12 cellular contexts compared by ENCODE assay signal in the genomic region with DNA sequence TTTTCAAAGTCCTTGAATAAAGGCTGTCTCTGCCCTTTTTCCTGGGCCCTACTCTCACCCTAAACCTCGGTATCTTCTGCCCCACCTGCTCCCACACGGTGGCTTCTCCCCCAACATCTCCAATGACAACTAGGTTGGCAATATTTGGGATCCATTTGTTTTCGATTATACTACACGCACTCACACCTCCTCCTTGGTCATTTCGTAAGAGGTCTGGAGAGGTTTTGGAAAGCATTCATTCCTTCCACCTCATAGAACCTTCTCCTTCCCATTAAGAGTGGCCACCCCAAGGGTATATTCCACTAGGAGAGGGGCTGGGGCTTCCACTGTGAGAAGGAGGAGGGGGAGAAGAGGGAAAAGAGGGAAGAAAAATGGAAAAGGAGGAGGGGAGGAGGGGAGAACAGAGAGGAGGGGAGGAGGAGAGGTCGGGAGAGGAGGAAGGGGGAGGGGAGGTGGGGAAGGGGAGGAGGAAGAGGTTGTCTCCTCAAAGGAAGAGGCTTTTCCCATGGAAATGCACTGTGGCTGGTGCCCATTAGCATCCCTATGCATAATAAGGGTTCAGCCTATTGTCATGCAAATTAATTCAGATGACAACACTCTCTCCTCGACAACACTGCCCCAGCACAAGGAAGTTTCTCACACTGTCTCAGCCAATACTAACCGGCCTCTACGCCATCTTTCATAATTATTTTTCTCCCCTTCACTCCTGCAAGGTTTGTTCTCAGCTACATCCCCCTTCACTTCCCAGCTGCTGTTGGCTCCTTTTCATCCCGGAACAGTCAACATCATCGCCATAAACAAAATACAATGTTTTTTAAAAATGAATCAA. TPM values are rescaled to one million over a fixed set of nuclear protein-coding genes. Genes with fewer than 3 reads are reported as not detected.
A peak's percentile ranks its signal among the peaks of the same experiment; 100 is the strongest.
DNase-seq lines count a peak whose midpoint lies in the region; ATAC-seq, FAIRE-seq and TF ChIP-seq lines count a peak whose summit lies in the region.
"Had no signal": no experiment of that assay in that cellular context is flagged by ENCODE, and none has a peak within 500 bp of the region (broad histone marks: within the 10 kb centered on the region; RNA-seq: fewer than 3 reads in every experiment).

No MANE protein-coding gene starts in this region.

- DNase-seq in Right ventricle myocardium inferior (ENCODE audit: missing footprints), result no peak
- DNase-seq in cardiac septum (ENCODE audit: low spot score), result no peak
- DNase-seq in caudate nucleus (lab: John Stamatoyannopoulos, UW), result peak in 41 of 61 donors; percentile 3 to 80 (median 42)
- no peak for DNase-seq in lower lobe of right lung
- DNase-seq in urothelium cell line (ENCODE audit: low spot score), result no peak
- DNase-seq in DMS79 (lab: John Stamatoyannopoulos, UW), result no peak
- no peak for DNase-seq in NCI-H446 (lab: John Stamatoyannopoulos, UW)
- DNase-seq: activated CD4-positive, alpha-beta T cell treated with anti-CD3 and anti-CD28 coated beads for 4 hours; stimulated activated CD4-positive, alpha-beta T cell treated with anti-CD3 and anti-CD28 coated beads, Interleukin-12 subunit alpha, Interleukin-12 subunit beta, amount 100 ng/mL, for 4 hours had no signal

- H3K9me3 ChIP-seq in lower lobe of right lung, result no peaks in the 10 kb centered on the region

- no peaks in the 10 kb centered on the region for H3K27me3 ChIP-seq in lower lobe of right lung (ENCODE audit: low read depth)

- H3K36me3 ChIP-seq in lower lobe of right lung, result no peaks in the 10 kb centered on the region

- ATAC-seq in Right ventricle myocardium inferior (peak; percentile 15), lower lobe of right lung (no peak), HG03108 (IDR thresholded peaks at IDR 0.05; ENCODE audit: unreplicated experiment) (no peak)

- intact Hi-C loops in Right ventricle myocardium inferior (cut with DNase I), result no loop called here
- intact Hi-C loops in cardiac septum (cut with DNase I), result loop anchor here (2.0 kb wide), 1 partner anchor 24 kb away; no protein-coding TSS in a partner anchor
- intact Hi-C loops in lower lobe of right lung (cut with DNase I), result no loop called here

- TF ChIP-seq CTCF in lower lobe of right lung (IDR thresholded peaks at IDR 0.05), result no peak

- no peak overlapping the region for H3K4me3 ChIP-seq in lower lobe of right lung

- H3K4me1 ChIP-seq in lower lobe of right lung, result peaks cover 12% of the 10 kb centered on the region

- H3K27ac ChIP-seq in caudate nucleus (ENCODE audit: low read depth, low read length), result peak overlapping the region; percentile 91
- H3K27ac ChIP-seq in lower lobe of right lung, result peak overlapping the region; percentile 42
- H3K27ac ChIP-seq: KMS-11 had no signal

- FAIRE-seq in urothelium cell line (lab: Jason Lieb, UNC), result peak; percentile 67

RNA-seq across cellular contexts. Expression of a gene that starts 30.0 kb away (rescaled TPM):
- 13.8 TPM for total RNA-seq in Right ventricle myocardium inferior
- total RNA-seq in cardiac septum, result 24.0 TPM
- 4.3 TPM for total RNA-seq in lower lobe of right lung
- total RNA-seq: activated T-helper 2 cell treated with anti-CD3 and anti-CD28 coated beads, Interferon-gamma antibody, Interleukin-2, Interleukin-4, amounts not matched to agents 10 μg/mL and 5 μg/mL and 100 μg/mL, durations not matched to agents 14 hours and 24 hours and 36 hours had no signal

Comparison
In these comparisons a context has a peak if more than half of its experiments do, and no peak if none do; other contexts are left out.
1. DNase-seq: peak in caudate nucleus (41 of 61); none in Right ventricle myocardium inferior (single experiment), cardiac septum (single experiment), lower lobe of right lung (single experiment), urothelium cell line (single experiment), DMS79 (single experiment) and NCI-H446 (0 of 2).